In the genomic region with DNA sequence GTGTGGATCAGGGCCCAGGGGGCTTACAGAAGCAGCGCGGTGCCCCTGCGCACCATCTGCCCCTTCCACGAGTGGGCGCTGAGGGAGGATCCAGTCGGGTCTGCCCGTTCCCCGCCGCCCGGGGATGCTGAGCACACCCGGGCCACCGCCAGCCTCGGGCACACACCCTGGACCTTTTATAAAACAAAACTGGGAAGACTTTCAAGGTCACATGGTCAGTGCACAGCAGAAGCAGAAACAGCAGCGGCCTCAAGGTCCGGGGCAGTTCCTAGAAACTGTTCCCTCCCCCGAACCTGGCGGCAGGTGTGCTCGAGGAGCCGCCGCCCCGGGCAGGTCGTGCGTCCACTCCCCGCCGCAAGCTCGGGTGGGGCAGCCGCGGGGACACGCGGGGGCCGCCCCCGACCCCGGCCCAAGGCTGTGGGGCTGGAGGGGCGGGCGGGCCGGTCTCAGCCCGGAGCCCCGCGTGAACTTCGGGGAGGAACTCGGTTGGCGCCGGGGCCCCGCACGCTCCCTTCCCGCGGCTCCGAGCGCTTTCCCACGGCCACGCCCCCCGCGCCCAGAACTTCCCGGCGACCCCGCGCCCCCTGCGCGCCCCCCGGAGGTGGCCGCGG, we compare ENCODE assay signal across 9 cellular contexts. TPM values are rescaled to one million over a fixed set of nuclear protein-coding genes. Genes with fewer than 3 reads are reported as not detected.
DNase-seq lines count a peak whose midpoint lies in the region; ATAC-seq, FAIRE-seq and TF ChIP-seq lines count a peak whose summit lies in the region.
"Had no signal": no experiment of that assay in that cellular context is flagged by ENCODE, and none has a peak within 500 bp of the region (broad histone marks: within the 10 kb centered on the region; RNA-seq: fewer than 3 reads in every experiment).

No MANE protein-coding gene starts in this region.

- no peaks in the 10 kb centered on the region for H3K79me2 ChIP-seq in neural cell (replicated peaks; ENCODE audit: insufficient read depth, low read length)

- no peaks in the 10 kb centered on the region for H3K9me3 Mint-ChIP-seq in activated CD8-positive, alpha-beta T cell treated with anti-CD3 and anti-CD28 coated beads for 36 hours

- H3K27ac ChIP-seq in HEK293 (ENCODE audit: extremely low read depth, low read depth, low read length) (peak overlapping the region; percentile 52; the same call in 1 of the 2 replicates), neural cell (ENCODE audit: low read length) (no peak overlapping the region)

- CTCF ChIA-PET in HEK293 (lab: Yijun Ruan, JAX), result interaction anchor here (0.7 to 1.3 kb wide), 2 partner anchors 25 to 37 kb away, joined by 3 to 5 read pairs; no protein-coding TSS in a partner anchor
- CTCF ChIA-PET in activated CD8-positive, alpha-beta T cell treated with anti-CD3 and anti-CD28 coated beads for 36 hours (lab: Charles Lee), result no interaction called here

- H3K27me3 Mint-ChIP-seq in activated CD8-positive, alpha-beta T cell treated with anti-CD3 and anti-CD28 coated beads for 36 hours, result peaks cover 39% of the 10 kb centered on the region

- no peak overlapping the region for H3K4me2 ChIP-seq in neural cell (ENCODE audit: low read length)

- peaks cover 2% of the 10 kb centered on the region for H3K36me3 Mint-ChIP-seq in activated CD8-positive, alpha-beta T cell treated with anti-CD3 and anti-CD28 coated beads for 36 hours (ENCODE audit: low read depth)

- no peaks in the 10 kb centered on the region for H3F3A ChIP-seq in neural cell (ENCODE audit: insufficient read depth, low read length, poor library complexity, severe bottlenecking)

- no peaks in the 10 kb centered on the region for H3K9me2 ChIP-seq in neural cell (ENCODE audit: insufficient read depth, low read length)

- peaks cover 4 to 18% of the 10 kb centered on the region in 2 experiments; a peak in 2 of 3 replicates for H3K36me3 ChIP-seq in HEK293 (ENCODE audit: control insufficient read depth in 2 of 2, insufficient read depth in 1 of 2, low read length in 2 of 2)
- no peaks in the 10 kb centered on the region for H3K36me3 ChIP-seq in neural cell (ENCODE audit: insufficient read depth, low read length)

- POLR2A ChIA-PET in HEK293 (lab: Yijun Ruan, JAX), result no interaction called here
- POLR2A ChIA-PET in activated CD8-positive, alpha-beta T cell treated with anti-CD3 and anti-CD28 coated beads for 36 hours (lab: Charles Lee), result interaction anchor here (0.6 kb wide), 1 partner anchor 236 kb away, joined by 3 read pairs; no protein-coding TSS in a partner anchor

- FAIRE-seq in frontal cortex (lab: Jason Lieb, UNC), result no peak
- no peak for FAIRE-seq in RCC 7860 (lab: Jason Lieb, UNC)

- TF ChIP-seq CTCF in HEK293 (tag by site-specific recombination; IDR thresholded peaks at IDR 0.05) (peak; percentile 69), neural cell (IDR thresholded peaks at IDR 0.05; ENCODE audit: poor library complexity, severe bottlenecking) (peak; percentile 63)
- TF ChIP-seq CTCF in activated CD8-positive, alpha-beta T cell treated with anti-CD3 and anti-CD28 coated beads for 36 hours (IDR thresholded peaks at IDR 0.05), result no peak

- H4K20me1 ChIP-seq in neural cell (ENCODE audit: insufficient read depth), result no peaks in the 10 kb centered on the region

- no peak overlapping the region for H3K27ac Mint-ChIP-seq in activated CD8-positive, alpha-beta T cell treated with anti-CD3 and anti-CD28 coated beads for 36 hours

- TF ChIP-seq EP300 in neural cell (conservative IDR thresholded peaks at IDR 0.05; ENCODE audit: poor library complexity, severe bottlenecking), result no peak

- H3K9me3 ChIP-seq in HEK293 (ENCODE audit: control insufficient read depth, insufficient read depth, low read depth, low read length), result no peaks in the 10 kb centered on the region
- no peaks in the 10 kb centered on the region for H3K9me3 ChIP-seq in neural cell (ENCODE audit: low read length)

- no peak for TF ChIP-seq RAD21 in neural cell (conservative IDR thresholded peaks at IDR 0.05)

- peaks cover 2% of the 10 kb centered on the region for H3K4me1 Mint-ChIP-seq in activated CD8-positive, alpha-beta T cell treated with anti-CD3 and anti-CD28 coated beads for 36 hours (ENCODE audit: low read depth)

- H2AFZ ChIP-seq in neural cell (ENCODE audit: low read depth, low read length), result no peak overlapping the region

- H3K4me3 Mint-ChIP-seq in activated CD8-positive, alpha-beta T cell treated with anti-CD3 and anti-CD28 coated beads for 36 hours, result peak overlapping the region; percentile 75

- DNase-seq in C1 segment of cervical spinal cord (lab: John Stamatoyannopoulos, UW), result peak in 8 of 14 donors; percentile 11 to 55 (median 32)
- DNase-seq in activated CD8-positive, alpha-beta T cell treated with anti-CD3 and anti-CD28 coated beads for 36 hours, result no peak
- DNase-seq in frontal cortex (ENCODE audit: low spot score in 2 of 2), result peak; percentile 61 to 65
- no peak for DNase-seq in T-helper 9 cell
- no peak for DNase-seq in RCC 7860 (ENCODE audit: low spot score)
- no peak for DNase-seq in NCI-H524 treated with DMSO at 0.1 percent for 48 hours (lab: John Stamatoyannopoulos, UW)

- no peaks in the 10 kb centered on the region for H3K27me3 ChIP-seq in neural cell (ENCODE audit: insufficient read depth, low read depth, low read length)

- no peaks in the 10 kb centered on the region for H3K4me1 ChIP-seq in HEK293 (ENCODE audit: control insufficient read depth, insufficient read depth, low read length)

- H3K4me3 ChIP-seq in HEK293 (ENCODE audit: low read depth, low read length), result peak overlapping the region; percentile 92
- peak overlapping the region; percentile 45 for H3K4me3 ChIP-seq in neural cell (ENCODE audit: low read length)

- intact Hi-C loops in activated CD8-positive, alpha-beta T cell treated with anti-CD3 and anti-CD28 coated beads for 36 hours (cut with micrococcal nuclease), result no loop called here

- ATAC-seq in activated CD8-positive, alpha-beta T cell treated with anti-CD3 and anti-CD28 coated beads for 36 hours, result no peak

- no peak overlapping the region for H3K9ac ChIP-seq in neural cell (ENCODE audit: low read length)

TF ChIP-seq in HEK293, 187 proteins besides CTCF, POLR2A, EP300 and RAD21 (continues in another document):
- TF ChIP-seq ZBTB20 (tag by site-specific recombination; IDR thresholded peaks at IDR 0.05) (peak; percentile 85; the same call in 1 of the 2 replicates), ZNF660 (tag by site-specific recombination; IDR thresholded peaks at IDR 0.05) (0 out of 2 replicates have a peak, but pooled peaks have one; percentile 34)

TF ChIP-seq in neural cell, 6 proteins besides CTCF, POLR2A, EP300 and RAD21:
- TF ChIP-seq SMC3 (conservative IDR thresholded peaks at IDR 0.05; ENCODE audit: poor library complexity) (no peak), TAF1 (IDR thresholded peaks at IDR 0.05; ENCODE audit: low read depth) (no peak), EZH2 (IDR thresholded peaks at IDR 0.05; ENCODE audit: borderline replicate concordance, insufficient read depth, low read length, poor library complexity, severe bottlenecking) (no peak), MXI1 (conservative IDR thresholded peaks at IDR 0.05; ENCODE audit: poor library complexity, severe bottlenecking) (no peak), POLR2AphosphoS5 (IDR thresholded peaks at IDR 0.05) (no peak), REST (IDR thresholded peaks at IDR 0.05; ENCODE audit: borderline replicate concordance) (no peak)

RNA-seq across cellular contexts. Expression of gene PPP1R26, which starts 0.6 kb away (rescaled TPM):
- total RNA-seq in activated CD8-positive, alpha-beta T cell treated with anti-CD3 and anti-CD28 coated beads for 36 hours, result under 1 TPM; 0.54 to 0.58 TPM
- total RNA-seq in frontal cortex, result 35.5 TPM
- 20.1 and 30.1 TPM in 2 replicates for polyA plus RNA-seq in neural cell
- 38.5 and 46.5 TPM in 2 replicates for polyA minus RNA-seq in neural cell

RNA-seq across cellular contexts. Expression of gene MRPS2, which starts 21.5 kb away (rescaled TPM):
- total RNA-seq in activated CD8-positive, alpha-beta T cell treated with anti-CD3 and anti-CD28 coated beads for 36 hours, result 10 to 100 TPM; 56.4 to 57.4 TPM
- total RNA-seq in frontal cortex, result 13.9 TPM
- 20.1 and 23.6 TPM in 2 replicates for polyA plus RNA-seq in neural cell
- 14.7 and 25.1 TPM in 2 replicates for polyA minus RNA-seq in neural cell

RNA-seq across cellular contexts. Expression of gene LCN1, which starts 42.3 kb away (rescaled TPM):
- not detected for total RNA-seq in activated CD8-positive, alpha-beta T cell treated with anti-CD3 and anti-CD28 coated beads for 36 hours
- total RNA-seq in frontal cortex, result not detected
- polyA plus RNA-seq in neural cell, result not detected in 2 replicates
- not detected in 2 replicates for polyA minus RNA-seq in neural cell
- total RNA-seq: LHCN-M2 had no signal

Comparison
In these comparisons a context has a peak if more than half of its experiments do, and no peak if none do; other contexts are left out.
1. DNase-seq: peak in C1 segment of cervical spinal cord (8 of 14) and frontal cortex (2 of 2); none in activated CD8-positive, alpha-beta T cell treated with anti-CD3 and anti-CD28 coated beads for 36 hours (single experiment), T-helper 9 cell (single experiment), RCC 7860 (single experiment) and NCI-H524 treated with DMSO at 0.1 percent for 48 hours (single experiment).
2. RNA of gene PPP1R26, which starts 0.6 kb away (total RNA-seq): 35.5 TPM in frontal cortex (single experiment); 0.54 to 0.58 TPM in activated CD8-positive, alpha-beta T cell treated with anti-CD3 and anti-CD28 coated beads for 36 hours; every median in the first group is over 10 times any median in the second.